Comparison of ENCODE assay signal across 25 cellular contexts in the genomic region with DNA sequence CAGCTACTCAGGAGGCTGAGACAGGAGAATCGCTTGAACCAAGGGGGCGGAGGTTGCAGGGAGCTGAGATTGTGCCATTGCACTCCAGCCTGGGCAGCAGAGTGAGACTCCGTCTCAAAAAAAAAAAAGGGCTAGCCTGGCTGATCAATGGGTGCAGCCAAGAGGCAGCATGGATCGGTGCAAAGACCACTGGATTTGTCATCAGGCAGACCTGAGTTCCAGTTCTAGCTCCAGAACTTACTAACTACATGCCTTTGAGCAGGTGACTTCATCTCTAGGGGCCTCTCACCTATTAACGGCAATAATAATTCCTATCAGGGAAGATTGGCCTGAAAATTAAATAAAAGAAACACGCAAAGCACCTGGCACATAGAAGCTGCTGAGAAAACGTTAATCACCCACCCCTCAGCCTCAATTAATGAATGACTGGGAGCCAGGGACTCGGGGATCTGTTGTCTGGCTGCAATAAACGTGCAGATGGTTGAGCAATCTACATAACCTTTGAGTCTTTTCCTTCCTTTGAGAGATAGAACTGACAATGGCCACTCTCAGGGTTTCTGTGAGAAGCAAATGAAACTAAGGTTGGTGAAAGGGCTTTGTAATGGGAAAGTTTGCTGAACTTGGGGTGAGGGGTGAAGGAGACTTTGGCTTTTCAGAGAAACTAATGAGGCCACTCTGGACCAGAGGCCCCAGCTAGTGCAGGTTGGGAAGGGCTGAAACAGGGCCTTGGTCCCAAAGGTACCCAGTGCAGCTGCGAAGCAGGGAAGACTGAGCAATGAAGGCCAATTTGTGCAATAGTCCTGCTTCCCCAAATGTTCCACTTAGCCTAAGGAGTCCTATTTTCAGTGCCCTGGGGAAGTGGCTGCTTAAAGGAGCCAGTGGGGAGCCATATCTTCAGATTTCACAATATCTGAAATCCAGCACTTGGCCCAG. TPM values are rescaled to one million over a fixed set of nuclear protein-coding genes. Genes with fewer than 3 reads are reported as not detected.
DNase-seq lines count a peak whose midpoint lies in the region; TF ChIP-seq lines count a peak whose summit lies in the region.
"Had no signal": no experiment of that assay in that cellular context is flagged by ENCODE, and none has a peak within 500 bp of the region (broad histone marks: within the 10 kb centered on the region; RNA-seq: fewer than 3 reads in every experiment).

No MANE protein-coding gene starts in this region.

- peak; percentile 17 for DNase-seq in NCI-H1436 (lab: John Stamatoyannopoulos, UW)
- DNase-seq in NCI-H1436 treated with DMSO at 0.1 percent for 48 hours (lab: John Stamatoyannopoulos, UW) = no peak
- peak; percentile 69 for DNase-seq in NB4 (ENCODE audit: low read depth)
- DNase-seq in endodermal cell = no peak
- no peak for DNase-seq in neural progenitor cell (ENCODE audit: low spot score)
- DNase-seq in medulla oblongata (ENCODE audit: extremely low spot score) = no peak
- no peak for DNase-seq in retina
- no peak for DNase-seq in activated CD4-positive, alpha-beta T cell treated with anti-CD3 and anti-CD28 coated beads for 48 hours
- DNase-seq: anterior cingulate cortex; CD4-positive, alpha-beta memory T cell; cortex of kidney; GOT3; hypothalamus; NCI-H1105 treated with DMSO at 0.1 percent for 48 hours; NCI-H2081 treated with DMSO at 0.1 percent for 48 hours; NCI-H446; stimulated activated CD4-positive, alpha-beta T cell treated with anti-CD3 and anti-CD28 coated beads, Interleukin-1b, Interleukin-23, amount 100 ng/mL, for 48 hours had no signal

- H3F3A ChIP-seq in neural progenitor cell (ENCODE audit: low read depth) = no peaks in the 10 kb centered on the region

- H3K4me1 ChIP-seq in endodermal cell (ENCODE audit: control insufficient read depth, insufficient read depth, low read length) = no peaks in the 10 kb centered on the region
- no peaks in the 10 kb centered on the region for H3K4me1 ChIP-seq in neural progenitor cell
- H3K4me1 ChIP-seq: esophagus muscularis mucosa had no signal

- no peak overlapping the region for H2AFZ ChIP-seq in neural progenitor cell (replicated peaks)

- TF ChIP-seq POLR2A in NB4 (IDR thresholded peaks at IDR 0.05; ENCODE audit: extremely low read depth, insufficient read length) = no peak

- H3K4me1 Mint-ChIP-seq in endodermal cell = no peaks in the 10 kb centered on the region
- H3K4me1 Mint-ChIP-seq in neural progenitor cell = peaks cover 2% of the 10 kb centered on the region
- H3K4me1 Mint-ChIP-seq: activated naive CD4-positive, alpha-beta T cell treated with anti-CD3 and anti-CD28 coated beads, Interleukin-2, amount 50 U/mL, for 24 hours; CD4-positive, alpha-beta memory T cell had no signal

- H3K4me3 ChIP-seq in NB4 (ENCODE audit: low read depth, low read length) (no peak overlapping the region), endodermal cell (ENCODE audit: low read length) (no peak overlapping the region), neural progenitor cell (no peak overlapping the region)
- H3K4me3 ChIP-seq: esophagus muscularis mucosa, SK-N-MC had no signal

- TF ChIP-seq CTCF in NB4 (IDR thresholded peaks at IDR 0.05; ENCODE audit: low read depth, low read length) (no peak), endodermal cell (conservative IDR thresholded peaks at IDR 0.05) (no peak), neural progenitor cell (IDR thresholded peaks at IDR 0.05) (no peak)

- H3K9me3 Mint-ChIP-seq in endodermal cell (no peaks in the 10 kb centered on the region), neural progenitor cell (no peaks in the 10 kb centered on the region)
- H3K9me3 Mint-ChIP-seq: activated naive CD4-positive, alpha-beta T cell treated with anti-CD3 and anti-CD28 coated beads, Interleukin-2, amount 50 U/mL, for 24 hours; activated T-helper 1 cell treated with anti-CD3 and anti-CD28 coated beads, Interleukin-12 subunit alpha, Interleukin-12 subunit beta, Interleukin-2, Interleukin-4 antibody, amounts not matched to agents 30 ng/mL and 10 ng/mL and 1 ng/mL, durations not matched to agents 14 hours and 24 hours and 36 hours; CD4-positive, alpha-beta memory T cell; T-helper 2 cell treated with Interferon-gamma antibody and Interleukin-4, amounts not matched to agents 5 μg/mL and 100 μg/mL, for 36 hours had no signal

- H3K27ac Mint-ChIP-seq in endodermal cell (peak overlapping the region; percentile 7), neural progenitor cell (no peak overlapping the region)
- H3K27ac Mint-ChIP-seq: activated naive CD4-positive, alpha-beta T cell treated with anti-CD3 and anti-CD28 coated beads, Interleukin-2, amount 50 U/mL, for 24 hours; activated T-helper 1 cell treated with anti-CD3 and anti-CD28 coated beads, Interleukin-12 subunit alpha, Interleukin-12 subunit beta, Interleukin-2, Interleukin-4 antibody, amounts not matched to agents 30 ng/mL and 10 ng/mL and 1 ng/mL, durations not matched to agents 14 hours and 24 hours and 36 hours; CD4-positive, alpha-beta memory T cell; T-helper 2 cell treated with Interferon-gamma antibody and Interleukin-4, amounts not matched to agents 5 μg/mL and 100 μg/mL, for 36 hours had no signal

- H3K27ac ChIP-seq in endodermal cell (ENCODE audit: low read depth, low read length) (no peak overlapping the region), neural progenitor cell (no peak overlapping the region)
- H3K27ac ChIP-seq: 22Rv1, esophagus muscularis mucosa, SK-N-MC had no signal

- H3K36me3 Mint-ChIP-seq in endodermal cell (ENCODE audit: low read depth) (peaks cover 20% of the 10 kb centered on the region), neural progenitor cell (no peaks in the 10 kb centered on the region)
- H3K36me3 Mint-ChIP-seq: activated naive CD4-positive, alpha-beta T cell treated with anti-CD3 and anti-CD28 coated beads, Interleukin-2, amount 50 U/mL, for 24 hours; CD4-positive, alpha-beta memory T cell had no signal

- H3K36me3 ChIP-seq in endodermal cell (ENCODE audit: control insufficient read depth, insufficient read depth, low read length) (peaks cover 21% of the 10 kb centered on the region), neural progenitor cell (no peaks in the 10 kb centered on the region)
- H3K36me3 ChIP-seq: esophagus muscularis mucosa had no signal

- H3K4me2 ChIP-seq in neural progenitor cell = no peak overlapping the region

- H3K9ac ChIP-seq in endodermal cell (ENCODE audit: extremely low read depth, low read length, poor library complexity, severe bottlenecking) (no peak overlapping the region), neural progenitor cell (no peak overlapping the region)

- no peaks in the 10 kb centered on the region for H4K20me1 ChIP-seq in neural progenitor cell (ENCODE audit: low read depth)

- H3K4me3 Mint-ChIP-seq in endodermal cell (no peak overlapping the region), neural progenitor cell (peak overlapping the region; percentile 57)
- H3K4me3 Mint-ChIP-seq: activated naive CD4-positive, alpha-beta T cell treated with anti-CD3 and anti-CD28 coated beads, Interleukin-2, amount 50 U/mL, for 24 hours; activated T-helper 1 cell treated with anti-CD3 and anti-CD28 coated beads, Interleukin-12 subunit alpha, Interleukin-12 subunit beta, Interleukin-2, Interleukin-4 antibody, amounts not matched to agents 30 ng/mL and 10 ng/mL and 1 ng/mL, durations not matched to agents 14 hours and 24 hours and 36 hours; CD4-positive, alpha-beta memory T cell; T-helper 2 cell treated with Interferon-gamma antibody and Interleukin-4, amounts not matched to agents 5 μg/mL and 100 μg/mL, for 36 hours had no signal

- no peaks in the 10 kb centered on the region for H3K27me3 ChIP-seq in endodermal cell (ENCODE audit: control insufficient read depth, insufficient read depth, low read length, poor library complexity, severe bottlenecking)
- no peaks in the 10 kb centered on the region for H3K27me3 ChIP-seq in neural progenitor cell

- 89 to 93% methylated on average over 9 to 10 of the region's 10 CpGs for WGBS in endodermal cell (ENCODE audit: insufficient coverage in 1 of 2, insufficient read length in 1 of 2), 2 experiments

- no peaks in the 10 kb centered on the region for H3K27me3 Mint-ChIP-seq in endodermal cell (ENCODE audit: insufficient read depth)
- peaks cover 6% of the 10 kb centered on the region for H3K27me3 Mint-ChIP-seq in neural progenitor cell (ENCODE audit: insufficient read depth, low read depth)

- H3K9me3 ChIP-seq in endodermal cell (ENCODE audit: control insufficient read depth, low read length) (no peaks in the 10 kb centered on the region), neural progenitor cell (ENCODE audit: low read depth) (no peaks in the 10 kb centered on the region)
- H3K9me3 ChIP-seq: esophagus muscularis mucosa had no signal

- no peaks in the 10 kb centered on the region for H3K79me2 ChIP-seq in neural progenitor cell (ENCODE audit: low read depth)

RNA-seq across cellular contexts. Expression of gene SEZ6L2, which starts 7.6 kb away (rescaled TPM):
- total RNA-seq in endodermal cell = 10 to 100 TPM; 44.0 to 52.1 TPM
- 27.5 TPM for polyA plus RNA-seq in endodermal cell (2013, experiment 1 of 2)
- 25.5 TPM for polyA plus RNA-seq in endodermal cell (2013, experiment 2 of 2)
- total RNA-seq in neural progenitor cell (ENCODE audit: low replicate concordance) = 11.7 and 31.5 TPM in 2 replicates
- polyA plus RNA-seq: CD4-positive, alpha-beta memory T cell had no signal

RNA-seq across cellular contexts. Expression of gene ASPHD1, which starts 8.5 kb away (rescaled TPM):
- 1 to 10 TPM; 6.1 to 8.7 TPM for total RNA-seq in endodermal cell
- 3.0 TPM for polyA plus RNA-seq in endodermal cell (2013, experiment 1 of 2)
- 3.2 TPM for polyA plus RNA-seq in endodermal cell (2013, experiment 2 of 2)
- 0.97 and 4.5 TPM in 2 replicates for total RNA-seq in neural progenitor cell (ENCODE audit: low replicate concordance)
- total RNA-seq: CD4-positive, alpha-beta memory T cell; lower leg skin; skeletal muscle tissue had no signal
- polyA plus RNA-seq: CD4-positive, alpha-beta memory T cell had no signal

RNA-seq across cellular contexts. Expression of gene CDIPT, which starts 28.8 kb away (rescaled TPM):
- total RNA-seq in endodermal cell (10 to 100 TPM; 63.4 to 68.4 TPM), neural progenitor cell (ENCODE audit: low replicate concordance) (21.0 and 61.7 TPM in 2 replicates)
- 40.9 TPM for polyA plus RNA-seq in endodermal cell (2013, experiment 1 of 2)
- polyA plus RNA-seq in endodermal cell (2013, experiment 2 of 2) = 36.4 TPM

RNA-seq across cellular contexts. Expression of gene KCTD13, which starts 34.2 kb away (rescaled TPM):
- 10 to 100 TPM; 21.5 to 27.5 TPM for total RNA-seq in endodermal cell
- 23.0 TPM for polyA plus RNA-seq in endodermal cell (2013, experiment 1 of 2)
- polyA plus RNA-seq in endodermal cell (2013, experiment 2 of 2) = 20.2 TPM
- 3.9 and 12.0 TPM in 2 replicates for total RNA-seq in neural progenitor cell (ENCODE audit: low replicate concordance)

Comparison
In these comparisons a context has a peak if more than half of its experiments do, and no peak if none do; other contexts are left out.
1. DNase-seq: peak in NCI-H1436 (single experiment) and NB4 (single experiment); none in NCI-H1436 treated with DMSO at 0.1 percent for 48 hours (single experiment), endodermal cell (single experiment), neural progenitor cell (single experiment), medulla oblongata (single experiment), retina (single experiment) and activated CD4-positive, alpha-beta T cell treated with anti-CD3 and anti-CD28 coated beads for 48 hours (single experiment).